ENCODE assay signal across 1 cellular context in genomic region chr14:103540816-103541493, GRCh38.
TF ChIP-seq lines count a peak whose summit lies in the region.

No MANE protein-coding gene starts in this region.

TF ChIP-seq in H1, 55 proteins besides CTCF, POLR2A, EP300 and RAD21:
- TF ChIP-seq GTF2F1 (IDR thresholded peaks at IDR 0.05; ENCODE audit: borderline replicate concordance, low read depth, low read length) (no peak), GABPA (IDR thresholded peaks at IDR 0.05; ENCODE audit: borderline replicate concordance, insufficient read depth, low read length) (no peak), SP4 (IDR thresholded peaks at IDR 0.05; ENCODE audit: low read length) (no peak), YY1 (IDR thresholded peaks at IDR 0.05; ENCODE audit: low read depth, low read length) (no peak), POU5F1 (IDR thresholded peaks at IDR 0.05; ENCODE audit: low read depth, low read length) (no peak)
